9 cellular contexts compared by ENCODE assay signal in genomic region chr6:1554241-1554880, GRCh38. TPM values are rescaled to one million over a fixed set of nuclear protein-coding genes. Genes with fewer than 3 reads are reported as not detected.
A peak's percentile ranks its signal among the peaks of the same experiment; 100 is the strongest.
DNase-seq lines count a peak whose midpoint lies in the region; ATAC-seq and TF ChIP-seq lines count a peak whose summit lies in the region.
"Had no signal": no experiment of that assay in that cellular context is flagged by ENCODE, and none has a peak within 500 bp of the region (broad histone marks: within the 10 kb centered on the region; RNA-seq: fewer than 3 reads in every experiment).

No MANE protein-coding gene starts in this region.

- no peak overlapping the region for H3K23ac ChIP-seq in neuronal stem cell (ENCODE audit: low read depth, low read length, poor library complexity)

- H3K27me3 ChIP-seq in neuronal stem cell (ENCODE audit: control insufficient read depth in 3 of 3, insufficient read depth in 3 of 3, low read depth in 1 of 3, low read length in 3 of 3) = no peaks in the 10 kb centered on the region

- no peak overlapping the region for H2AK5ac ChIP-seq in neuronal stem cell (ENCODE audit: low read depth, low read length)

- WGBS in neuronal stem cell (ENCODE audit: extremely low coverage in 2 of 2, insufficient read length in 2 of 2, insufficient replicate concordance in 1 of 2), 2 donors = no CpG with 5 or more reads among the region's 20 CpGs

- H3K27ac Mint-ChIP-seq in natural killer cell treated with Interleukin-12 subunit alpha and Interleukin-12 subunit beta and Interleukin-15 and Interleukin-18, amount 100 ng/mL, for 72 hours = peak overlapping the region; percentile 84 to 90

- H3K36me3 ChIP-seq in neuronal stem cell (replicated peaks in 1 of 2; ENCODE audit: control insufficient read depth in 2 of 2, insufficient read depth in 2 of 2, low read length in 2 of 2) = no peaks in the 10 kb centered on the region

- H4K91ac ChIP-seq in neuronal stem cell (ENCODE audit: low read depth, low read length, poor library complexity) = no peak overlapping the region

- ATAC-seq in natural killer cell treated with Interleukin-12 subunit alpha and Interleukin-12 subunit beta and Interleukin-15 and Interleukin-18, amount 100 ng/mL, for 72 hours = peak; percentile 69 to 72
- ATAC-seq in HG03045 (IDR thresholded peaks at IDR 0.05; ENCODE audit: unreplicated experiment) = no peak

- H3K4me1 Mint-ChIP-seq in natural killer cell treated with Interleukin-12 subunit alpha and Interleukin-12 subunit beta and Interleukin-15 and Interleukin-18, amount 100 ng/mL, for 72 hours (ENCODE audit: low read depth in 2 of 2) = peaks cover 29 to 40% of the 10 kb centered on the region in 2 donors
- H3K4me1 Mint-ChIP-seq: neural crest cell had no signal

- H3K9me3 ChIP-seq in neuronal stem cell (replicated peaks in 1 of 2; ENCODE audit: control insufficient read depth in 2 of 2, insufficient read depth in 1 of 2, low read depth in 1 of 2, low read length in 2 of 2) = no peaks in the 10 kb centered on the region

- no peak overlapping the region for H2BK12ac ChIP-seq in neuronal stem cell (ENCODE audit: low read length)

- H2BK15ac ChIP-seq in neuronal stem cell (ENCODE audit: low read length) = no peak overlapping the region

- H3K4me2 ChIP-seq in neuronal stem cell (ENCODE audit: insufficient read depth, low read length, poor library complexity, severe bottlenecking) = no peak overlapping the region

- H3K9me3 Mint-ChIP-seq in natural killer cell treated with Interleukin-12 subunit alpha and Interleukin-12 subunit beta and Interleukin-15 and Interleukin-18, amount 100 ng/mL, for 72 hours = no peaks in the 10 kb centered on the region

- H3K79me1 ChIP-seq in neuronal stem cell (ENCODE audit: low read depth, low read length) = no peaks in the 10 kb centered on the region

- no peak overlapping the region for H3K9ac ChIP-seq in neuronal stem cell (ENCODE audit: low read depth, low read length, poor library complexity)

- H3K4me3 Mint-ChIP-seq in natural killer cell treated with Interleukin-12 subunit alpha and Interleukin-12 subunit beta and Interleukin-15 and Interleukin-18, amount 100 ng/mL, for 72 hours = peak overlapping the region; percentile 90
- H3K4me3 Mint-ChIP-seq: neural crest cell had no signal

- H3K4ac ChIP-seq in neuronal stem cell (ENCODE audit: low read length) = no peak overlapping the region

- H3K27me3 Mint-ChIP-seq in natural killer cell treated with Interleukin-12 subunit alpha and Interleukin-12 subunit beta and Interleukin-15 and Interleukin-18, amount 100 ng/mL, for 72 hours = no peaks in the 10 kb centered on the region

- H3K14ac ChIP-seq in neuronal stem cell (ENCODE audit: low read length) = no peak overlapping the region

- H3K27ac ChIP-seq in coronary artery = peak overlapping the region; percentile 58 to 77
- H3K27ac ChIP-seq in neuronal stem cell (replicated peaks; ENCODE audit: low read length) = no peak overlapping the region

- DNase-seq in EH (ENCODE audit: low read depth) (peak; percentile 51), LHCN-M2 (ENCODE audit: low read depth) (peak; percentile 58), coronary artery (ENCODE audit: low spot score) (no peak), neuronal stem cell (ENCODE audit: low spot score) (no peak)
- DNase-seq in natural killer cell treated with Interleukin-12 subunit alpha and Interleukin-12 subunit beta and Interleukin-15 and Interleukin-18, amount 100 ng/mL, for 72 hours (ENCODE audit: low spot score) = no peak
- no peak for DNase-seq in stimulated activated CD4-positive, alpha-beta T cell treated with anti-CD3 and anti-CD28 coated beads, Interleukin-4, amount 100 ng/mL, for 1 hour
- DNase-seq in stimulated activated naive CD4-positive, alpha-beta T cell treated with Interleukin-2 at 50 U/mL for 16 hours (lab: John Stamatoyannopoulos, UW) = no peak

- H2BK120ac ChIP-seq in neuronal stem cell (ENCODE audit: low read depth, low read length) = no peak overlapping the region

- TF ChIP-seq CTCF in coronary artery (IDR thresholded peaks at IDR 0.05) = no peak

- peak overlapping the region; percentile 74 for H3K4me3 ChIP-seq in coronary artery
- H3K4me3 ChIP-seq in neuronal stem cell (ENCODE audit: low read length in 2 of 2) = no peak overlapping the region

- no peak overlapping the region for H4K8ac ChIP-seq in neuronal stem cell (ENCODE audit: low read depth, low read length)

- no peak overlapping the region for H2BK5ac ChIP-seq in neuronal stem cell (ENCODE audit: low read length)

- H3K36me3 Mint-ChIP-seq in natural killer cell treated with Interleukin-12 subunit alpha and Interleukin-12 subunit beta and Interleukin-15 and Interleukin-18, amount 100 ng/mL, for 72 hours = no peaks in the 10 kb centered on the region

- no peak overlapping the region for H2AFZ ChIP-seq in neuronal stem cell (ENCODE audit: low read length)

- H3K18ac ChIP-seq in neuronal stem cell (ENCODE audit: low read length) = no peak overlapping the region

- no peaks in the 10 kb centered on the region for H3K4me1 ChIP-seq in neuronal stem cell (ENCODE audit: control insufficient read depth in 2 of 2, insufficient read depth in 1 of 2, low read depth in 1 of 2, low read length in 2 of 2)

RNA-seq across cellular contexts. Expression of gene FOXC1, which starts 55.4 kb away (rescaled TPM):
- 1.8 and 2.1 TPM in 2 replicates for total RNA-seq in LHCN-M2 (2014; rRNA removed)
- polyA plus RNA-seq in LHCN-M2 (2012) = 1.1 TPM
- under 1 TPM; 0.36 to 0.57 TPM for total RNA-seq in natural killer cell treated with Interleukin-12 subunit alpha and Interleukin-12 subunit beta and Interleukin-15 and Interleukin-18, amount 100 ng/mL, for 72 hours
- 0.52 TPM for polyA plus RNA-seq in neuronal stem cell (2013, experiment 1 of 2)
- polyA plus RNA-seq in neuronal stem cell (2013, experiment 2 of 2) = 0.53 TPM

Comparison
In these comparisons a context has a peak if more than half of its experiments do, and no peak if none do; other contexts are left out.
1. DNase-seq: peak in EH (single experiment) and LHCN-M2 (single experiment); none in coronary artery (single experiment), natural killer cell treated with Interleukin-12 subunit alpha and Interleukin-12 subunit beta and Interleukin-15 and Interleukin-18, amount 100 ng/mL, for 72 hours (single experiment), stimulated activated CD4-positive, alpha-beta T cell treated with anti-CD3 and anti-CD28 coated beads, Interleukin-4, amount 100 ng/mL, for 1 hour (single experiment), stimulated activated naive CD4-positive, alpha-beta T cell treated with Interleukin-2 at 50 U/mL for 16 hours (single experiment) and neuronal stem cell (single experiment).